In genomic region chr10:35577915-35578607, GRCh38 we compare ENCODE assay signal across 31 cellular contexts. TPM values are rescaled to one million over a fixed set of nuclear protein-coding genes. Genes with fewer than 3 reads are reported as not detected.
DNase-seq lines count a peak whose midpoint lies in the region; ATAC-seq, FAIRE-seq and TF ChIP-seq lines count a peak whose summit lies in the region.
"Had no signal": no experiment of that assay in that cellular context is flagged by ENCODE, and none has a peak within 500 bp of the region (broad histone marks: within the 10 kb centered on the region; RNA-seq: fewer than 3 reads in every experiment).

No MANE protein-coding gene starts in this region.

- POLR2A ChIA-PET in endothelial cell of umbilical vein (lab: Charles Lee): no interaction called here

- intact Hi-C loops in endothelial cell of umbilical vein (cut with micrococcal nuclease): loop anchor here (5.0 to 10.0 kb wide), 2 partner anchors 59 to 1307 kb away; no protein-coding TSS in a partner anchor

- H3K36me3 Mint-ChIP-seq in nephron (ENCODE audit: low read depth): peaks cover 16% of the 10 kb centered on the region

- no peak overlapping the region for H2AFZ ChIP-seq in endothelial cell of umbilical vein (ENCODE audit: low read depth, low read length)
- H2AFZ ChIP-seq: PC-9 had no signal

- no peaks in the 10 kb centered on the region for H3K9me3 Mint-ChIP-seq in nephron
- H3K9me3 Mint-ChIP-seq: activated CD4-positive, alpha-beta memory T cell treated with anti-CD3 and anti-CD28 coated beads, Interleukin-2, amount 10 ng/mL, durations not matched to agents 7 days and 5 days; activated T-helper 2 cell treated with anti-CD3 and anti-CD28 coated beads, Interferon-gamma antibody, Interleukin-2, Interleukin-4, amounts not matched to agents 10 μg/mL and 5 μg/mL and 100 μg/mL, durations not matched to agents 14 hours and 24 hours and 36 hours; neural crest cell had no signal

- no peak overlapping the region for H3K4me3 ChIP-seq in endothelial cell of umbilical vein (replicated peaks in 1 of 3; ENCODE audit: insufficient read depth in 1 of 3, low read depth in 1 of 3, low read length in 3 of 3)
- no peak overlapping the region for H3K4me3 ChIP-seq in tibial nerve
- H3K4me3 ChIP-seq: gastrocnemius medialis, mucosa of descending colon, PC-9, SJSA1, skin epidermis, suprapubic skin had no signal

- peak overlapping the region; percentile 4 for H3K27ac ChIP-seq in endothelial cell of umbilical vein (ENCODE audit: insufficient read depth, low read depth, low read length)
- no peak overlapping the region for H3K27ac ChIP-seq in tibial nerve
- H3K27ac ChIP-seq: gastrocnemius medialis, PC-9, SJSA1, suprapubic skin had no signal

- H3K9me1 ChIP-seq in endothelial cell of umbilical vein (replicated peaks; ENCODE audit: control insufficient read depth, extremely low read depth, insufficient read depth, low read length): no peaks in the 10 kb centered on the region

- dilution Hi-C loops in endothelial cell of umbilical vein (cut with MboI; ENCODE audit: extremely low pct_ligation_motif_present, low sequenced_read_pairs): no loop called here

- H3K9me3 ChIP-seq in endothelial cell of umbilical vein (replicated peaks; ENCODE audit: control insufficient read depth, insufficient read depth, low read length) (no peaks in the 10 kb centered on the region), tibial nerve (no peaks in the 10 kb centered on the region)
- H3K9me3 ChIP-seq: gastrocnemius medialis, mucosa of descending colon, SJSA1, suprapubic skin had no signal

- H3K27ac Mint-ChIP-seq in nephron: peak overlapping the region; percentile 39 to 57 (median 53)
- H3K27ac Mint-ChIP-seq: activated CD4-positive, alpha-beta memory T cell treated with anti-CD3 and anti-CD28 coated beads, Interleukin-2, amount 10 ng/mL, durations not matched to agents 7 days and 5 days; activated naive CD8-positive, alpha-beta T cell; activated T-helper 2 cell treated with anti-CD3 and anti-CD28 coated beads, Interferon-gamma antibody, Interleukin-2, Interleukin-4, amounts not matched to agents 10 μg/mL and 5 μg/mL and 100 μg/mL, durations not matched to agents 14 hours and 24 hours and 36 hours; CD14-positive monocyte; T-cell had no signal

- TF ChIP-seq CTCF in endothelial cell of umbilical vein (IDR thresholded peaks at IDR 0.05; ENCODE audit: extremely low read depth in 1 of 2, insufficient read depth in 1 of 2, low read depth in 1 of 2, low read length in 2 of 2): no peak
- no peak for TF ChIP-seq CTCF in nephron (IDR thresholded peaks at IDR 0.05; ENCODE audit: unreplicated experiment in 3 of 3)
- TF ChIP-seq CTCF in tibial nerve (IDR thresholded peaks at IDR 0.05): no peak

- no peak overlapping the region for H3K4me2 ChIP-seq in endothelial cell of umbilical vein (ENCODE audit: insufficient read depth, low read length)
- H3K4me2 ChIP-seq: PC-9 had no signal

- H3K36me3 ChIP-seq in endothelial cell of umbilical vein (ENCODE audit: control insufficient read depth in 2 of 2, extremely low read depth in 1 of 2, insufficient read depth in 2 of 2, low read length in 2 of 2): peaks cover 3 to 4% of the 10 kb centered on the region in 2 experiments
- H3K36me3 ChIP-seq in tibial nerve: peaks cover 0 to 39% (median 0%) of the 10 kb centered on the region in 3 donors
- H3K36me3 ChIP-seq: gastrocnemius medialis, SJSA1 had no signal

- 45 to 49% methylated on average over 8 of the region's 8 CpGs for WGBS in tibial nerve, 2 donors

- BruUV-seq in endothelial cell of umbilical vein (replicated peaks; lab: Mats Ljungman, UMichigan): TSS peak; percentile 23

- H3K27me3 ChIP-seq in endothelial cell of umbilical vein (ENCODE audit: control insufficient read depth in 2 of 2, insufficient read depth in 2 of 2, low read length in 2 of 2) (no peaks in the 10 kb centered on the region), tibial nerve (no peaks in the 10 kb centered on the region)
- H3K27me3 ChIP-seq: SJSA1, suprapubic skin had no signal

- H3K27me3 Mint-ChIP-seq in nephron (ENCODE audit: low read depth): no peaks in the 10 kb centered on the region
- H3K27me3 Mint-ChIP-seq: T-cell had no signal

- DNase-seq in AG20443 (ENCODE audit: low spot score): peak; percentile 21
- peak; percentile 60 for DNase-seq in NCI-H2171 treated with DMSO at 0.1 percent for 48 hours (lab: John Stamatoyannopoulos, UW)
- peak; percentile 66 for DNase-seq in endothelial cell of umbilical vein (ENCODE audit: low read depth, low spot score)
- no peak for DNase-seq in tibial nerve (ENCODE audit: low spot score in 2 of 2)
- DNase-seq: activated CD4-positive, alpha-beta memory T cell treated with anti-CD3 and anti-CD28 coated beads, Interleukin-2, amount 10 ng/mL, durations not matched to agents 7 days and 5 days; aorta; Calu3; gastrocnemius medialis; hypothalamus; IMR-90; mucosa of descending colon; NCI-H1105 treated with DMSO at 0.1 percent for 48 hours; PC-9; posterior cingulate gyrus; T-cell had no signal

- TF ChIP-seq EP300 in tibial nerve (IDR thresholded peaks at IDR 0.05): no peak

- TF ChIP-seq POLR2A in endothelial cell of umbilical vein (IDR thresholded peaks at IDR 0.05; ENCODE audit: low read depth, low read length) (no peak), tibial nerve (IDR thresholded peaks at IDR 0.05) (no peak)

- no peak overlapping the region for H3K9ac ChIP-seq in endothelial cell of umbilical vein (replicated peaks; ENCODE audit: extremely low read depth, insufficient read depth, low read length)

- no peak overlapping the region for H3K4me3 Mint-ChIP-seq in nephron
- H3K4me3 Mint-ChIP-seq: activated CD4-positive, alpha-beta memory T cell treated with anti-CD3 and anti-CD28 coated beads, Interleukin-2, amount 10 ng/mL, durations not matched to agents 7 days and 5 days; activated naive CD8-positive, alpha-beta T cell; CD14-positive monocyte; neural crest cell; T-cell had no signal

- peaks cover 49% of the 10 kb centered on the region for H3K4me1 Mint-ChIP-seq in nephron
- H3K4me1 Mint-ChIP-seq: CD14-positive monocyte, neural crest cell had no signal

- ATAC-seq in HG03108 (IDR thresholded peaks at IDR 0.05; ENCODE audit: unreplicated experiment): no peak
- ATAC-seq in GM19467 (IDR thresholded peaks at IDR 0.05; ENCODE audit: unreplicated experiment): no peak
- ATAC-seq: HCT116, mucosa of descending colon had no signal

- no peaks in the 10 kb centered on the region for H3K79me2 ChIP-seq in endothelial cell of umbilical vein (ENCODE audit: control insufficient read depth, insufficient read depth, low read length)

- CTCF ChIA-PET in endothelial cell of umbilical vein (lab: Charles Lee): interaction anchor here (1.1 to 1.6 kb wide), 2 partner anchors 11 to 15 kb away, joined by 3 read pairs; no protein-coding TSS in a partner anchor

- FAIRE-seq in endothelial cell of umbilical vein (lab: Jason Lieb, UNC): peak; percentile 52
- FAIRE-seq: urothelium cell line had no signal

- H3K4me1 ChIP-seq in endothelial cell of umbilical vein (ENCODE audit: control insufficient read depth, extremely low read depth, insufficient read depth, low read length): peaks cover 31% of the 10 kb centered on the region
- no peaks in the 10 kb centered on the region for H3K4me1 ChIP-seq in tibial nerve

- H4K20me1 ChIP-seq in endothelial cell of umbilical vein (replicated peaks; ENCODE audit: control insufficient read depth, extremely low read depth, insufficient read depth, low read length): no peaks in the 10 kb centered on the region

TF ChIP-seq in endothelial cell of umbilical vein, 7 proteins besides CTCF, POLR2A, EP300 and RAD21:
- TF ChIP-seq GATA2 (IDR thresholded peaks at IDR 0.05; ENCODE audit: insufficient read depth, insufficient read length, low read depth, low read length) (no peak), EZH2 (IDR thresholded peaks at IDR 0.05; ENCODE audit: borderline replicate concordance, low read depth, low read length, severe bottlenecking) (no peak), MYC (IDR thresholded peaks at IDR 0.05; ENCODE audit: low read depth, low read length) (no peak), MAX (IDR thresholded peaks at IDR 0.05; ENCODE audit: insufficient read depth, insufficient read length) (no peak), JUN (IDR thresholded peaks at IDR 0.05; ENCODE audit: borderline replicate concordance, insufficient read depth, insufficient read length, low read depth) (no peak), FOS (IDR thresholded peaks at IDR 0.05; ENCODE audit: borderline replicate concordance, insufficient read depth, low read length) (no peak), POLR2AphosphoS5 (IDR thresholded peaks at IDR 0.05; ENCODE audit: insufficient read depth, low read depth, low read length) (no peak)

RNA-seq across cellular contexts. Expression of gene GJD4, which starts 27.1 kb away (rescaled TPM):
- not detected in 2 replicates for total RNA-seq in endothelial cell of umbilical vein
- polyA plus RNA-seq in endothelial cell of umbilical vein: not detected in 2 replicates
- polyA plus RNA-seq in endothelial cell of umbilical vein (2011; cell fraction: cytosol; rRNA removed): not detected in 2 replicates
- not detected in 2 replicates for polyA plus RNA-seq in endothelial cell of umbilical vein (2011; cell fraction: nucleus; rRNA removed)
- polyA plus RNA-seq in endothelial cell of umbilical vein (2012): not detected in 2 replicates
- polyA minus RNA-seq in endothelial cell of umbilical vein: not detected in 2 replicates
- polyA minus RNA-seq in endothelial cell of umbilical vein (2011; cell fraction: cytosol; rRNA and poly(A)+ RNA removed): not detected
- polyA minus RNA-seq in endothelial cell of umbilical vein (2011; cell fraction: nucleus; rRNA and poly(A)+ RNA removed): not detected in 2 replicates
- under 1 TPM in 1 of 4 donors, not detected in 3; 0.20 TPM for total RNA-seq in tibial nerve
- total RNA-seq: activated CD4-positive, alpha-beta memory T cell treated with anti-CD3 and anti-CD28 coated beads, Interleukin-2, amount 10 ng/mL, durations not matched to agents 7 days and 5 days; activated T-helper 2 cell treated with anti-CD3 and anti-CD28 coated beads, Interferon-gamma antibody, Interleukin-2, Interleukin-4, amounts not matched to agents 10 μg/mL and 5 μg/mL and 100 μg/mL, durations not matched to agents 14 hours and 24 hours and 36 hours; aorta; Calu3; epithelial cell of proximal tubule; gastrocnemius medialis; IMR-90; liver; mucosa of descending colon; NCI-H460; neural crest cell; PC-9; T-cell had no signal
- polyA plus RNA-seq: AG04450, aorta, CD14-positive monocyte, IMR-90, liver had no signal

Comparison
In these comparisons a context has a peak if more than half of its experiments do, and no peak if none do; other contexts are left out.
1. DNase-seq: peak in AG20443 (single experiment), NCI-H2171 treated with DMSO at 0.1 percent for 48 hours (single experiment) and endothelial cell of umbilical vein (single experiment); none in tibial nerve (0 of 2).